ENCODE assay signal across 16 cellular contexts in the genomic region with DNA sequence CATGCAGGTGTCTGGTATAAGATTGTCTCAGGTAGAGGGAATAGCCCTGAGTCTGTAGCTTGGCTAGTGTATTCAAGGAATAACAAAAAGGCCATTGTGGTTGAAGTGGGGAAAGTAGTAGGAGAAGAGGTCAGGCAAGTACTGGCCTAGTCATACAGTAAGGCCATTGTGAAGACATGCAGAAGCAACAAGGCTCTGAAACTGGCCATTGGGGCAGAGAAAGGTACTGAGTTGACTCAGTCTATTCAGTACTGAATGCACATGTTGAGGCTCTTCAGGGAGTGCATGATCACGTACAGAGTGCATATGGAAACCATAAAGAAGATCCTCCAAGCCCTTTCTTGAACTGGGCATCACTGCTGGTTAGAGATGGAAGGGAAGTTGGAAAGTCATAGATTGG.
DNase-seq lines count a peak whose midpoint lies in the region; ATAC-seq and TF ChIP-seq lines count a peak whose summit lies in the region.
"Had no signal": no experiment of that assay in that cellular context is flagged by ENCODE, and none has a peak within 500 bp of the region (broad histone marks: within the 10 kb centered on the region; RNA-seq: fewer than 3 reads in every experiment).

No MANE protein-coding gene starts in this region.

- H3K23ac ChIP-seq in IMR-90 (ENCODE audit: low read depth, low read length), result 0 out of 2 replicates have a peak overlapping the region, but pooled peaks have one; percentile 20

- ATAC-seq in GM19035 (IDR thresholded peaks at IDR 0.05; ENCODE audit: unreplicated experiment), result peak; percentile 48
- peak; percentile 46 for ATAC-seq in HG02798 (IDR thresholded peaks at IDR 0.05; ENCODE audit: poor library complexity, unreplicated experiment)
- ATAC-seq in IMR-90 (ENCODE audit: low read depth), result no peak
- ATAC-seq in GM21367 (IDR thresholded peaks at IDR 0.05; ENCODE audit: unreplicated experiment), result no peak
- ATAC-seq in psoas muscle, result no peak
- ATAC-seq in right lobe of liver, result no peak
- ATAC-seq in HG02623 (IDR thresholded peaks at IDR 0.05; ENCODE audit: unreplicated experiment), result no peak
- ATAC-seq: K562 had no signal

- H4K20me1 ChIP-seq in IMR-90 (ENCODE audit: insufficient read depth, low read length), result no peaks in the 10 kb centered on the region

- BruUV-seq in IMR-90 (replicated peaks; lab: Mats Ljungman, UMichigan), result no TSS peak

- POLR2A ChIA-PET in IMR-90 (lab: Charles Lee; ENCODE audit: unreplicated experiment), result no interaction called here

- no peak overlapping the region for H2AK9ac ChIP-seq in IMR-90 (replicated peaks; ENCODE audit: low read depth, low read length, poor library complexity)

- dilution Hi-C loops in IMR-90 (cut with HindIII; ENCODE audit: low sequenced_read_pairs, unreplicated experiment), result no loop called here

- DNase-seq in IMR-90, result no peak
- peak; percentile 73 for DNase-seq in foreskin melanocyte
- no peak for DNase-seq in psoas muscle
- no peak for DNase-seq in right lobe of liver
- DNase-seq: ACHN; BE2C; C1 segment of cervical spinal cord; Caco-2; CD4-positive, CD25-positive, alpha-beta regulatory T cell; CD8-positive, alpha-beta memory T cell; H9 had no signal

- H3K14ac ChIP-seq in IMR-90 (replicated peaks; ENCODE audit: low read depth, low read length), result no peak overlapping the region

- no peak overlapping the region for H3K4ac ChIP-seq in IMR-90 (ENCODE audit: low read depth, low read length)

- H3K27me3 ChIP-seq in IMR-90 (ENCODE audit: control insufficient read depth, insufficient read depth, low read length), result peaks cover 3% of the 10 kb centered on the region; the same call in 1 of the 2 replicates
- no peaks in the 10 kb centered on the region for H3K27me3 ChIP-seq in psoas muscle (ENCODE audit: insufficient read depth in 3 of 3, low read length in 2 of 3)
- H3K27me3 ChIP-seq in right lobe of liver, result no peaks in the 10 kb centered on the region
- H3K27me3 ChIP-seq: BE2C had no signal

- no peak overlapping the region for H2BK15ac ChIP-seq in IMR-90 (ENCODE audit: low read depth, low read length)

- H2AK5ac ChIP-seq in IMR-90 (ENCODE audit: low read depth, low read length), result no peak overlapping the region

- TF ChIP-seq POLR2A in IMR-90 (IDR thresholded peaks at IDR 0.05; ENCODE audit: low read depth, low read length), result no peak
- TF ChIP-seq POLR2A in right lobe of liver (IDR thresholded peaks at IDR 0.05), result no peak

- H3K4me1 ChIP-seq in IMR-90 (ENCODE audit: control insufficient read depth, insufficient read depth, low read length), result no peaks in the 10 kb centered on the region; the same call in 1 of the 2 replicates
- no peaks in the 10 kb centered on the region for H3K4me1 ChIP-seq in psoas muscle
- H3K4me1 ChIP-seq in right lobe of liver, result no peaks in the 10 kb centered on the region
- H3K4me1 ChIP-seq: BE2C, Caco-2 had no signal

- H4K8ac ChIP-seq in IMR-90 (ENCODE audit: low read depth in 2 of 2, low read length in 2 of 2), result no peak overlapping the region

- no peak overlapping the region for H3K56ac ChIP-seq in IMR-90 (ENCODE audit: extremely low read depth, insufficient read depth, low read length)

- in situ Hi-C loops in IMR-90 (cut with MboI; ENCODE audit: low sequenced_read_pairs), result no loop called here

- H3K9me3 ChIP-seq in IMR-90 (ENCODE audit: control insufficient read depth, insufficient read depth, low read length) (no peaks in the 10 kb centered on the region), psoas muscle (no peaks in the 10 kb centered on the region), right lobe of liver (no peaks in the 10 kb centered on the region)
- H3K9me3 ChIP-seq: BE2C, Caco-2 had no signal

- H2BK20ac ChIP-seq in IMR-90 (ENCODE audit: low read depth, low read length), result no peak overlapping the region

- H3K18ac ChIP-seq in IMR-90 (ENCODE audit: low read depth, low read length), result no peak overlapping the region

- no peaks in the 10 kb centered on the region for H3K79me1 ChIP-seq in IMR-90 (ENCODE audit: low read depth in 1 of 2, low read length in 2 of 2)

- H3K36me3 ChIP-seq in IMR-90 (ENCODE audit: control insufficient read depth, insufficient read depth, low read length) (no peaks in the 10 kb centered on the region), psoas muscle (ENCODE audit: insufficient read depth in 1 of 2, low read depth in 1 of 2) (no peaks in the 10 kb centered on the region), right lobe of liver (no peaks in the 10 kb centered on the region)
- H3K36me3 ChIP-seq: BE2C had no signal

- TF ChIP-seq CTCF in IMR-90 (conservative IDR thresholded peaks at IDR 0.05; ENCODE audit: low read depth, low read length) (no peak), psoas muscle (IDR thresholded peaks at IDR 0.05) (no peak), right lobe of liver (IDR thresholded peaks at IDR 0.05) (no peak)

- CTCF ChIA-PET in IMR-90 (lab: Yijun Ruan, JAX), result no interaction called here

- intact Hi-C loops in IMR-90 (cut with micrococcal nuclease) (no loop called here), psoas muscle (cut with DNase I) (no loop called here), right lobe of liver (cut with DNase I) (no loop called here)

- no peak for TF ChIP-seq RAD21 in IMR-90 (IDR thresholded peaks at IDR 0.05; ENCODE audit: low read length)

- H3K27ac ChIP-seq in IMR-90 (ENCODE audit: insufficient read depth, low read length) (no peak overlapping the region), psoas muscle (no peak overlapping the region), right lobe of liver (no peak overlapping the region)

- no peak overlapping the region for H2BK5ac ChIP-seq in IMR-90 (ENCODE audit: low read depth, low read length, poor library complexity, severe bottlenecking)

- no peaks in the 10 kb centered on the region for H3K9me1 ChIP-seq in IMR-90 (ENCODE audit: insufficient read depth, low read length)

- H2AFZ ChIP-seq in IMR-90 (replicated peaks; ENCODE audit: low read length, poor library complexity), result no peak overlapping the region

- no peak overlapping the region for H3K9ac ChIP-seq in IMR-90 (ENCODE audit: low read depth, low read length)

- no peak overlapping the region for H3K4me3 ChIP-seq in IMR-90 (ENCODE audit: insufficient read depth, low read depth, low read length)
- H3K4me3 ChIP-seq in psoas muscle, result no peak overlapping the region
- H3K4me3 ChIP-seq in right lobe of liver, result no peak overlapping the region
- H3K4me3 ChIP-seq: K562 had no signal

- no CpG with 5 or more reads among the region's 1 CpG for WGBS in IMR-90 (ENCODE audit: extremely low coverage in 2 of 2, insufficient read length in 1 of 2), 2 experiments
- 94 to 98% (median 97%) methylated on average over 1 of the region's 1 CpG for WGBS in psoas muscle, 3 donors
- 45% methylated on average over 1 of the region's 1 CpG for WGBS in right lobe of liver (ENCODE audit: insufficient coverage, low coverage, low lambda C conversion rate, missing lambda C conversion rate)

- H4K5ac ChIP-seq in IMR-90 (ENCODE audit: low read depth, low read length), result no peak overlapping the region

- no peak overlapping the region for H3K4me2 ChIP-seq in IMR-90 (ENCODE audit: low read depth, low read length)

- no peak overlapping the region for H2BK120ac ChIP-seq in IMR-90 (ENCODE audit: low read depth, low read length)

- H4K91ac ChIP-seq in IMR-90 (ENCODE audit: insufficient read depth, low read depth, low read length), result no peak overlapping the region

TF ChIP-seq in IMR-90, 13 proteins besides CTCF, POLR2A, EP300 and RAD21:
- TF ChIP-seq MAFK (IDR thresholded peaks at IDR 0.05; ENCODE audit: low read depth, low read length) (no peak), MXI1 (IDR thresholded peaks at IDR 0.05; ENCODE audit: borderline replicate concordance, low read depth, low read length) (no peak), FOS (IDR thresholded peaks at IDR 0.05; ENCODE audit: low read depth, low read length) (no peak), CHD1 (IDR thresholded peaks at IDR 0.05; ENCODE audit: low read depth, low read length) (no peak), SMC3 (IDR thresholded peaks at IDR 0.05; ENCODE audit: low read depth, low read length) (no peak), CEBPB (IDR thresholded peaks at IDR 0.05; ENCODE audit: low read depth, low read length) (no peak), MAZ (IDR thresholded peaks at IDR 0.05; ENCODE audit: borderline replicate concordance, low read depth, low read length) (no peak), RCOR1 (IDR thresholded peaks at IDR 0.05; ENCODE audit: insufficient replicate concordance, low read length) (no peak), BHLHE40 (IDR thresholded peaks at IDR 0.05; ENCODE audit: low read depth, low read length) (no peak), NFE2L2 (IDR thresholded peaks at IDR 0.05; ENCODE audit: low read depth, low read length) (no peak), RFX5 (IDR thresholded peaks at IDR 0.05; ENCODE audit: low read depth, low read length) (no peak)
- TF ChIP-seq, protein P1, sequence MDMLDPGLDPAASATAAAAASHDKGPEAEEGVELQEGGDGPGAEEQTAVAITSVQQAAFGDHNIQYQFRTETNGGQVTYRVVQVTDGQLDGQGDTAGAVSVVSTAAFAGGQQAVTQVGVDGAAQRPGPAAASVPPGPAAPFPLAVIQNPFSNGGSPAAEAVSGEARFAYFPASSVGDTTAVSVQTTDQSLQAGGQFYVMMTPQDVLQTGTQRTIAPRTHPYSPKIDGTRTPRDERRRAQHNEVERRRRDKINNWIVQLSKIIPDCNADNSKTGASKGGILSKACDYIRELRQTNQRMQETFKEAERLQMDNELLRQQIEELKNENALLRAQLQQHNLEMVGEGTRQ (IDR thresholded peaks at IDR 0.05; ENCODE audit: low read depth, low read length), result no peak
- TF ChIP-seq, protein P2, sequence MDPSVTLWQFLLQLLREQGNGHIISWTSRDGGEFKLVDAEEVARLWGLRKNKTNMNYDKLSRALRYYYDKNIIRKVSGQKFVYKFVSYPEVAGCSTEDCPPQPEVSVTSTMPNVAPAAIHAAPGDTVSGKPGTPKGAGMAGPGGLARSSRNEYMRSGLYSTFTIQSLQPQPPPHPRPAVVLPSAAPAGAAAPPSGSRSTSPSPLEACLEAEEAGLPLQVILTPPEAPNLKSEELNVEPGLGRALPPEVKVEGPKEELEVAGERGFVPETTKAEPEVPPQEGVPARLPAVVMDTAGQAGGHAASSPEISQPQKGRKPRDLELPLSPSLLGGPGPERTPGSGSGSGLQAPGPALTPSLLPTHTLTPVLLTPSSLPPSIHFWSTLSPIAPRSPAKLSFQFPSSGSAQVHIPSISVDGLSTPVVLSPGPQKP (IDR thresholded peaks at IDR 0.05; ENCODE audit: borderline replicate concordance, low read depth, low read length), result no peak

Comparison
In these comparisons a context has a peak if more than half of its experiments do, and no peak if none do; other contexts are left out.
1. ATAC-seq: peak in GM19035 (single experiment) and HG02798 (single experiment); none in IMR-90 (single experiment), GM21367 (single experiment), psoas muscle (0 of 4), right lobe of liver (0 of 4) and HG02623 (single experiment).